In the genomic region with DNA sequence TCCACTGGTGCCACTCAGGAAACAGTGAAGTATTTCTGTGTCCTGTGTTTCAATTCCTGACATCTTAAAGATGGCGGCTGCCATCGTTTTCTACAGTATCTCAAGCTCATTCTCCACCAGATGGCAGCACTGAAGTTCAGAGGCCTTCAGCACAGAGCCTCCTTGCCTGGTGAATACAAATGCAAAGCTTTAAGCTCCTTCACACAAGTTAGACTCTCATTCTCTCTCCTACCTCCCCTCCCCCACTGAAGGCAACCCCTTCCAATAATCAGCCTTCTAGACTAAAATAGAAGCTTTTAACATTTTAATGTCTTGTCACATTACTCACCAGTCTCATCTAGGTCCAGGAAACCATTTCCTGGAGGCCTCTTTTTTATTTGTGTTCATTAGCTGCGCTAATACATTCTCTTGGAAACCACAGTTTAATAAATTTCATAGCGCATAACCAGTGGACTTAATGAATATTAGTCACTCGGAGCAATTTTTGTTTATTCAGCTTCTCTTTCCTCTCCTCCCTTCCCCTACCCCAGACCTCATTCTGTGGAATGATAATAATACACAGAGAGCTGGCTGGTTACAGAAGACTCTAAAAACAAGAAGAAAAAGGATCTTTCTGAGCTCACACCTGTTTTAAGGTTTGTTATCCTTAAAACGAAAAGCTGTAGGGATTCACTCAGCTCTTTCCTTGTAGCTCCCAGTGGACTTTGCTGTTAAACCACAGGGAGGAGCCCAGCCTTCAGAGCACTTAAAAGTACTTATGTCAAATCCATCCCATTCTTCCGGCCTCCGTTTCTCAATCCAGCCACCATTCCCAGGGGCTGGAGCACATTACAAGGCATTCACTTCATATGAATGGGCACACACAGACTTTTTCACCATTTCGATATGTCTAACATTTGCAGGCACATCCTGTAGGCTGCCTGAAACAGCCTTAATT, we compare ENCODE assay signal across 8 cellular contexts.
DNase-seq lines count a peak whose midpoint lies in the region; ATAC-seq lines count a peak whose summit lies in the region.

No MANE protein-coding gene starts in this region.

- H3K9me3 Mint-ChIP-seq in activated T-helper 2 cell treated with anti-CD3 and anti-CD28 coated beads, Interferon-gamma antibody, Interleukin-2, Interleukin-4, amounts not matched to agents 10 μg/mL and 5 μg/mL and 100 μg/mL, durations not matched to agents 14 hours and 24 hours and 36 hours, result peaks cover 1% of the 10 kb centered on the region

- H3K36me3 Mint-ChIP-seq in activated T-helper 2 cell treated with anti-CD3 and anti-CD28 coated beads, Interferon-gamma antibody, Interleukin-2, Interleukin-4, amounts not matched to agents 10 μg/mL and 5 μg/mL and 100 μg/mL, durations not matched to agents 14 hours and 24 hours and 36 hours (ENCODE audit: low read depth), result no peaks in the 10 kb centered on the region

- no peaks in the 10 kb centered on the region for H3K27me3 Mint-ChIP-seq in activated T-helper 2 cell treated with anti-CD3 and anti-CD28 coated beads, Interferon-gamma antibody, Interleukin-2, Interleukin-4, amounts not matched to agents 10 μg/mL and 5 μg/mL and 100 μg/mL, durations not matched to agents 14 hours and 24 hours and 36 hours (ENCODE audit: low read depth)

- no peak overlapping the region for H3K27ac Mint-ChIP-seq in activated T-helper 2 cell treated with anti-CD3 and anti-CD28 coated beads, Interferon-gamma antibody, Interleukin-2, Interleukin-4, amounts not matched to agents 10 μg/mL and 5 μg/mL and 100 μg/mL, durations not matched to agents 14 hours and 24 hours and 36 hours

- ATAC-seq in GM19397 (IDR thresholded peaks at IDR 0.05; ENCODE audit: unreplicated experiment), result peak; percentile 83
- peak; percentile 86 for ATAC-seq in HG03457 (IDR thresholded peaks at IDR 0.05; ENCODE audit: unreplicated experiment)
- ATAC-seq in Right ventricle myocardium superior (ENCODE audit: poor library complexity), result peak; percentile 67

- peak; percentile 97 for DNase-seq in DMS53 (lab: John Stamatoyannopoulos, UW)
- peak; percentile 65 for DNase-seq in NCI-H748 treated with DMSO at 0.1 percent for 48 hours (lab: John Stamatoyannopoulos, UW)
- DNase-seq in activated T-helper 2 cell treated with anti-CD3 and anti-CD28 coated beads, Interferon-gamma antibody, Interleukin-2, Interleukin-4, amounts not matched to agents 10 μg/mL and 5 μg/mL and 100 μg/mL, durations not matched to agents 14 hours and 24 hours and 36 hours (ENCODE audit: low spot score), result peak; percentile 13
- peak; percentile 38 for DNase-seq in Right ventricle myocardium superior
- peak; percentile 70 for DNase-seq in pulmonary artery endothelial cell (ENCODE audit: low read depth, low spot score)
- no peak for DNase-seq in GOT3 (lab: John Stamatoyannopoulos, UW)

- intact Hi-C loops in activated T-helper 2 cell treated with anti-CD3 and anti-CD28 coated beads, Interferon-gamma antibody, Interleukin-2, Interleukin-4, amounts not matched to agents 10 μg/mL and 5 μg/mL and 100 μg/mL, durations not matched to agents 14 hours and 24 hours and 36 hours (cut with micrococcal nuclease), result loop anchor here (2.0 to 10.0 kb wide), 2 partner anchors 171 to 1191 kb away; no protein-coding TSS in a partner anchor
- intact Hi-C loops in Right ventricle myocardium superior (cut with DNase I), result loop anchor here (10.0 kb wide), 1 partner anchor 171 kb away; no protein-coding TSS in a partner anchor

- H3K4me3 Mint-ChIP-seq in activated T-helper 2 cell treated with anti-CD3 and anti-CD28 coated beads, Interferon-gamma antibody, Interleukin-2, Interleukin-4, amounts not matched to agents 10 μg/mL and 5 μg/mL and 100 μg/mL, durations not matched to agents 14 hours and 24 hours and 36 hours (ENCODE audit: low read depth), result no peak overlapping the region

- no peaks in the 10 kb centered on the region for H3K4me1 Mint-ChIP-seq in activated T-helper 2 cell treated with anti-CD3 and anti-CD28 coated beads, Interferon-gamma antibody, Interleukin-2, Interleukin-4, amounts not matched to agents 10 μg/mL and 5 μg/mL and 100 μg/mL, durations not matched to agents 14 hours and 24 hours and 36 hours (ENCODE audit: low read depth)
